Comparison of ENCODE assay signal across 8 cellular contexts in genomic region chr3:171088984-171089754, GRCh38.
A peak's percentile ranks its signal among the peaks of the same experiment; 100 is the strongest.
DNase-seq lines count a peak whose midpoint lies in the region; ATAC-seq and TF ChIP-seq lines count a peak whose summit lies in the region.

No MANE protein-coding gene starts in this region.

- ATAC-seq in HG03521 (IDR thresholded peaks at IDR 0.05; ENCODE audit: unreplicated experiment), result no peak

- in situ Hi-C loops in astrocyte of the cerebellum (cut with HindIII; ENCODE audit: low sequenced_read_pairs), result no loop called here

- H3K4me3 ChIP-seq in AG09309 (ENCODE audit: control insufficient read depth, low read depth, low read length) (no peak overlapping the region), astrocyte of the cerebellum (ENCODE audit: low read depth, low read length) (no peak overlapping the region)

- no peak for TF ChIP-seq CTCF in AG09309 (IDR thresholded peaks at IDR 0.05; ENCODE audit: control insufficient read depth, insufficient read depth, low read depth, low read length, missing control alignments)
- TF ChIP-seq CTCF in astrocyte of the cerebellum (IDR thresholded peaks at IDR 0.05; ENCODE audit: low read depth, low read length, missing control alignments), result no peak

- DNase-seq in AG09309 (ENCODE audit: low read depth), result peak; percentile 70
- peak; percentile 12 for DNase-seq in HT-29 (ENCODE audit: low spot score)
- peak; percentile 84 for DNase-seq in astrocyte of the cerebellum (ENCODE audit: low read depth)
- peak; percentile 9 for DNase-seq in left kidney (ENCODE audit: low read depth, low spot score)
- DNase-seq in epidermal melanocyte (ENCODE audit: insufficient read length, low spot score), result no peak
- DNase-seq in SHP77 (lab: John Stamatoyannopoulos, UW), result no peak
- DNase-seq in effector CD4-positive, alpha-beta T cell, result no peak

Comparison
In these comparisons a context has a peak if more than half of its experiments do, and no peak if none do; other contexts are left out.
1. DNase-seq: peak in AG09309 (single experiment), HT-29 (single experiment), astrocyte of the cerebellum (single experiment) and left kidney (single experiment); none in epidermal melanocyte (single experiment), SHP77 (0 of 2) and effector CD4-positive, alpha-beta T cell (single experiment).